9 cellular contexts compared by ENCODE assay signal in genomic region chr1:6185635-6186382, GRCh38. TPM values are rescaled to one million over a fixed set of nuclear protein-coding genes. Genes with fewer than 3 reads are reported as not detected.
A peak's percentile ranks its signal among the peaks of the same experiment; 100 is the strongest.
DNase-seq lines count a peak whose midpoint lies in the region; ATAC-seq and TF ChIP-seq lines count a peak whose summit lies in the region.
"Had no signal": no experiment of that assay in that cellular context is flagged by ENCODE, and none has a peak within 500 bp of the region (broad histone marks: within the 10 kb centered on the region; RNA-seq: fewer than 3 reads in every experiment).

No MANE protein-coding gene starts in this region.

- no peak overlapping the region for H3K27ac ChIP-seq in CD8-positive, alpha-beta T cell (ENCODE audit: low read depth, low read length)
- peak overlapping the region; percentile 74 for H3K27ac ChIP-seq in GM23338 (ENCODE audit: low read depth)
- no peak overlapping the region for H3K27ac ChIP-seq in VCaP

- H3K4me1 ChIP-seq in CD8-positive, alpha-beta T cell (ENCODE audit: insufficient read depth, low read length) = peaks cover 8% of the 10 kb centered on the region
- H3K4me1 ChIP-seq in GM23338 (ENCODE audit: insufficient read depth) = peaks cover 45% of the 10 kb centered on the region

- H3K36me3 Mint-ChIP-seq in CD8-positive, alpha-beta T cell = peaks cover 52% of the 10 kb centered on the region
- H3K36me3 Mint-ChIP-seq in GM23338 (ENCODE audit: low read depth) = peaks cover 64% of the 10 kb centered on the region

- H3K27ac Mint-ChIP-seq in CD8-positive, alpha-beta T cell = no peak overlapping the region
- no peak overlapping the region for H3K27ac Mint-ChIP-seq in GM23338

- peak; percentile 31 for ATAC-seq in CD8-positive, alpha-beta T cell
- ATAC-seq in GM23338 = peak; percentile 5; the same call in 2 of the 3 replicates
- no peak for ATAC-seq in HG03159 (IDR thresholded peaks at IDR 0.05; ENCODE audit: unreplicated experiment)
- ATAC-seq in GM19452 (IDR thresholded peaks at IDR 0.05; ENCODE audit: unreplicated experiment) = no peak

- no peaks in the 10 kb centered on the region for H3K9me2 ChIP-seq in GM23338 (ENCODE audit: insufficient read depth)

- CTCF ChIA-PET in CD8-positive, alpha-beta T cell (lab: Charles Lee) = interaction anchor here (1.3 to 1.5 kb wide), 3 partner anchors 13 to 20 kb away, joined by 3 read pairs; partner anchors contain the start of gene RNF207

- intact Hi-C loops in CD8-positive, alpha-beta T cell (cut with DNase I, micrococcal nuclease) = no loop called here

- no peaks in the 10 kb centered on the region for H3K9me3 Mint-ChIP-seq in CD8-positive, alpha-beta T cell
- no peaks in the 10 kb centered on the region for H3K9me3 Mint-ChIP-seq in GM23338

- peaks cover 71% of the 10 kb centered on the region for H3F3A ChIP-seq in GM23338 (replicated peaks; ENCODE audit: low read depth)

- H3K4me3 ChIP-seq in CD8-positive, alpha-beta T cell (ENCODE audit: low read depth, low read length) = no peak overlapping the region
- H3K4me3 ChIP-seq in GM23338 = peak overlapping the region; percentile 35; the same call in 1 of the 2 replicates

- no peak overlapping the region for H3K4me3 Mint-ChIP-seq in CD8-positive, alpha-beta T cell
- H3K4me3 Mint-ChIP-seq in GM23338 = 0 out of 3 replicates have a peak overlapping the region, but pooled peaks have one; percentile 21

- H3K4me1 Mint-ChIP-seq in CD8-positive, alpha-beta T cell (ENCODE audit: low read depth) = peaks cover 28% of the 10 kb centered on the region
- peaks cover 54% of the 10 kb centered on the region for H3K4me1 Mint-ChIP-seq in GM23338

- peaks cover 15% of the 10 kb centered on the region for H3K36me3 ChIP-seq in CD8-positive, alpha-beta T cell (ENCODE audit: insufficient read depth, low read length)
- H3K36me3 ChIP-seq in GM23338 (ENCODE audit: insufficient read depth) = peaks cover 35% of the 10 kb centered on the region

- H3K4me2 ChIP-seq in GM23338 = peak overlapping the region; percentile 49

- peak; percentile 42 for TF ChIP-seq CTCF in CD8-positive, alpha-beta T cell (IDR thresholded peaks at IDR 0.05)
- peak; percentile 70 to 93 for TF ChIP-seq CTCF in GM23338 (conservative IDR thresholded peaks at IDR 0.05; ENCODE audit: low read depth in 2 of 2)
- peak; percentile 77 for TF ChIP-seq CTCF in VCaP (conservative IDR thresholded peaks at IDR 0.05)

- DNase-seq in CD8-positive, alpha-beta T cell = no peak
- DNase-seq in GM23338 (ENCODE audit: low spot score) (peak; percentile 80), iris pigment epithelial cell (ENCODE audit: low read depth) (peak; percentile 54), NCI-H526 treated with DMSO at 0.1 percent for 48 hours (lab: John Stamatoyannopoulos, UW) (no peak)
- DNase-seq in effector CD4-positive, alpha-beta T cell = no peak
- DNase-seq: NCI-H187 had no signal

- no peak overlapping the region for H2AFZ ChIP-seq in GM23338

- H4K20me1 ChIP-seq in GM23338 (replicated peaks; ENCODE audit: insufficient read depth) = peaks cover 57% of the 10 kb centered on the region

- peaks cover 47% of the 10 kb centered on the region for H3K79me2 ChIP-seq in GM23338 (replicated peaks; ENCODE audit: insufficient read depth)

- no peaks in the 10 kb centered on the region for H3K9me3 ChIP-seq in CD8-positive, alpha-beta T cell (ENCODE audit: low read length)

- POLR2A ChIA-PET in CD8-positive, alpha-beta T cell (lab: Charles Lee) = no interaction called here

- peaks cover 2% of the 10 kb centered on the region for H3K27me3 ChIP-seq in CD8-positive, alpha-beta T cell (ENCODE audit: insufficient read depth, low read length)
- peaks cover 24% of the 10 kb centered on the region for H3K27me3 ChIP-seq in GM23338 (ENCODE audit: insufficient read depth)

- H3K27me3 Mint-ChIP-seq in CD8-positive, alpha-beta T cell (ENCODE audit: low read depth) = peaks cover 7% of the 10 kb centered on the region
- peaks cover 26% of the 10 kb centered on the region for H3K27me3 Mint-ChIP-seq in GM23338 (ENCODE audit: insufficient read depth, low read depth, poor library complexity)

TF ChIP-seq in GM23338, 12 proteins besides CTCF, POLR2A, EP300 and RAD21:
- TF ChIP-seq POLR2AphosphoS5 (IDR thresholded peaks at IDR 0.05; ENCODE audit: low read depth) = peak; percentile 12; the same call in 1 of the 2 replicates
- TF ChIP-seq STAT1 (IDR thresholded peaks at IDR 0.05; ENCODE audit: unreplicated experiment) = no peak
TF ChIP-seq in GM23338: peak in this region for 1.

RNA-seq across cellular contexts. Expression of gene CHD5, which starts 5.7 kb away (rescaled TPM):
- total RNA-seq in CD8-positive, alpha-beta T cell = under 1 TPM; 0.06 to 0.30 TPM
- total RNA-seq in GM23338 (2014; rRNA removed; shearing (Covaris generic)) = 1.0 and 1.4 TPM in 2 replicates
- 0.32 and 0.45 TPM in 2 replicates for polyA plus RNA-seq in GM23338 (2016; fragmentation: Nextera tagmentation; extraction: Ambion mirVana)

RNA-seq across cellular contexts. Expression of gene RPL22, which starts 13.6 kb away (rescaled TPM):
- 100 to 1,000 TPM; 565 to 567 TPM for total RNA-seq in CD8-positive, alpha-beta T cell
- 145 and 149 TPM in 2 replicates for total RNA-seq in GM23338 (2014; rRNA removed; shearing (Covaris generic))
- polyA plus RNA-seq in GM23338 (2016; fragmentation: Nextera tagmentation; extraction: Ambion mirVana) = 818 and 851 TPM in 2 replicates

RNA-seq across cellular contexts. Expression of gene RNF207, which starts 20.1 kb away (rescaled TPM):
- 1 to 10 TPM; 5.1 to 5.2 TPM for total RNA-seq in CD8-positive, alpha-beta T cell
- 1.5 and 2.9 TPM in 2 replicates for total RNA-seq in GM23338 (2014; rRNA removed; shearing (Covaris generic))
- polyA plus RNA-seq in GM23338 (2016; fragmentation: Nextera tagmentation; extraction: Ambion mirVana) = 1.3 and 1.7 TPM in 2 replicates

RNA-seq across cellular contexts. Expression of gene ICMT, which starts 50.0 kb away (rescaled TPM):
- 1 to 10 TPM; 1.7 to 2.2 TPM for total RNA-seq in CD8-positive, alpha-beta T cell
- 131 and 145 TPM in 2 replicates for total RNA-seq in GM23338 (2014; rRNA removed; shearing (Covaris generic))
- 25.6 and 27.8 TPM in 2 replicates for polyA plus RNA-seq in GM23338 (2016; fragmentation: Nextera tagmentation; extraction: Ambion mirVana)

RNA-seq across cellular contexts. Expression of gene HES3, which starts 58.2 kb away (rescaled TPM):
- not detected for total RNA-seq in CD8-positive, alpha-beta T cell
- 49.7 and 50.4 TPM in 2 replicates for total RNA-seq in GM23338 (2014; rRNA removed; shearing (Covaris generic))
- polyA plus RNA-seq in GM23338 (2016; fragmentation: Nextera tagmentation; extraction: Ambion mirVana) = 7.1 and 7.7 TPM in 2 replicates

Comparison
In these comparisons a context has a peak if more than half of its experiments do, and no peak if none do; other contexts are left out.
1. ATAC-seq: peak in CD8-positive, alpha-beta T cell (single experiment) and GM23338 (single experiment); none in HG03159 (single experiment) and GM19452 (single experiment).
2. DNase-seq: peak in GM23338 (single experiment) and iris pigment epithelial cell (single experiment); none in CD8-positive, alpha-beta T cell (0 of 7), NCI-H526 treated with DMSO at 0.1 percent for 48 hours (single experiment) and effector CD4-positive, alpha-beta T cell (single experiment).
3. Peak in every context shown above with its lines, with median percentiles within 50 percentile points of each other: CTCF ChIP-seq.